In genomic region chr3:4491873-4492239, GRCh38 we compare ENCODE assay signal across 8 cellular contexts. TPM values are rescaled to one million over a fixed set of nuclear protein-coding genes. Genes with fewer than 3 reads are reported as not detected.
A peak's percentile ranks its signal among the peaks of the same experiment; 100 is the strongest.
DNase-seq lines count a peak whose midpoint lies in the region; ATAC-seq, FAIRE-seq and TF ChIP-seq lines count a peak whose summit lies in the region.

No MANE protein-coding gene starts in this region.

- WGBS in gastroesophageal sphincter (ENCODE audit: low coverage in 1 of 2), 2 donors: 14 to 28% methylated on average over 6 to 7 of the region's 7 CpGs

- peak overlapping the region; percentile 84 for H3K4me3 Mint-ChIP-seq in WTC11

- peak overlapping the region; percentile 83; the same call in 1 of the 2 replicates for H3K27ac ChIP-seq in HEK293 (ENCODE audit: extremely low read depth, low read depth, low read length)
- H3K27ac ChIP-seq in gastroesophageal sphincter: peak overlapping the region; percentile 83 to 97 (median 94)

- FAIRE-seq in HTR-8/SVneo (lab: Jason Lieb, UNC): no peak

- H3K27me3 Mint-ChIP-seq in WTC11 (ENCODE audit: low read depth): peaks cover 30% of the 10 kb centered on the region

- no peaks in the 10 kb centered on the region for H3K36me3 Mint-ChIP-seq in WTC11

- peaks cover 13% of the 10 kb centered on the region for H3K4me1 ChIP-seq in HEK293 (ENCODE audit: control insufficient read depth, insufficient read depth, low read length)
- H3K4me1 ChIP-seq in gastroesophageal sphincter: peaks cover 0 to 42% (median 15%) of the 10 kb centered on the region in 3 donors
- peaks cover 10% of the 10 kb centered on the region for H3K4me1 ChIP-seq in skeletal muscle satellite cell (ENCODE audit: control insufficient read depth, insufficient read depth, low read length)

- peak overlapping the region; percentile 81 for H3K9ac ChIP-seq in skeletal muscle satellite cell (ENCODE audit: low read depth, low read length)

- TF ChIP-seq POLR2A in gastroesophageal sphincter (IDR thresholded peaks at IDR 0.05): no peak

- TF ChIP-seq EP300 in gastroesophageal sphincter (IDR thresholded peaks at IDR 0.05): no peak

- no peaks in the 10 kb centered on the region for H3K9me3 ChIP-seq in HEK293 (ENCODE audit: control insufficient read depth, insufficient read depth, low read depth, low read length)
- no peaks in the 10 kb centered on the region for H3K9me3 ChIP-seq in gastroesophageal sphincter
- no peaks in the 10 kb centered on the region for H3K9me3 ChIP-seq in skeletal muscle satellite cell (replicated peaks; ENCODE audit: low read length)

- H3K27me3 ChIP-seq in gastroesophageal sphincter (no peaks in the 10 kb centered on the region), skeletal muscle satellite cell (ENCODE audit: control insufficient read depth, insufficient read depth, low read length) (peaks cover 31% of the 10 kb centered on the region)

- CTCF ChIA-PET in HEK293 (lab: Yijun Ruan, JAX) (interaction anchor here (0.9 to 4.3 kb wide), 3 partner anchors 41 to 141 kb away, joined by 3 to 18 read pairs (median 16); no protein-coding TSS in a partner anchor), WTC11 (lab: Charles Lee) (interaction anchor here (1.0 to 2.6 kb wide), 6 partner anchors 24 to 229 kb away, joined by 3 to 25 read pairs (median 8); partner anchors contain the start of gene SUMF1)

- H3K4me2 ChIP-seq in skeletal muscle satellite cell (ENCODE audit: low read length): peak overlapping the region; percentile 94

- no peak for ATAC-seq in WTC11
- no peak for ATAC-seq in gastroesophageal sphincter

- POLR2A ChIA-PET in HEK293 (lab: Yijun Ruan, JAX): interaction anchor here (1.7 to 3.2 kb wide), 4 partner anchors 17 to 487 kb away, joined by 4 to 56 read pairs (median 8); partner anchors contain the start of gene SUMF1
- POLR2A ChIA-PET in WTC11 (lab: Charles Lee): interaction anchor here (1.0 to 3.3 kb wide), 3 partner anchors 11 to 25 kb away, joined by 3 to 31 read pairs (median 7); partner anchors contain the start of gene SUMF1

- H3K36me3 ChIP-seq in HEK293 (ENCODE audit: control insufficient read depth in 2 of 2, insufficient read depth in 1 of 2, low read length in 2 of 2) (no peaks in the 10 kb centered on the region), gastroesophageal sphincter (no peaks in the 10 kb centered on the region), skeletal muscle satellite cell (ENCODE audit: insufficient read depth, low read length) (no peaks in the 10 kb centered on the region)

- TF ChIP-seq CTCF in HEK293 (tag by site-specific recombination; IDR thresholded peaks at IDR 0.05) (no peak), WTC11 (IDR thresholded peaks at IDR 0.05) (no peak), gastroesophageal sphincter (IDR thresholded peaks at IDR 0.05) (no peak)

- DNase-seq in WTC11 (ENCODE audit: low spot score): no peak
- DNase-seq in D341Med (ENCODE audit: low spot score): no peak
- DNase-seq in HTR-8/SVneo (ENCODE audit: insufficient read length, low spot score): no peak
- no peak for DNase-seq in hypothalamus (lab: John Stamatoyannopoulos, UW)
- DNase-seq in retina: no peak

- H3K9me3 Mint-ChIP-seq in WTC11: no peaks in the 10 kb centered on the region

- H3K4me1 Mint-ChIP-seq in WTC11: peaks cover 20% of the 10 kb centered on the region

- peak overlapping the region; percentile 96; the same call in 1 of the 2 replicates for H3K27ac Mint-ChIP-seq in WTC11

- H3K4me3 ChIP-seq in HEK293 (ENCODE audit: low read depth, low read length) (peak overlapping the region; percentile 71), gastroesophageal sphincter (peak overlapping the region; percentile 63 to 90), skeletal muscle satellite cell (ENCODE audit: low read length) (peak overlapping the region; percentile 92)

TF ChIP-seq in HEK293, 187 proteins besides CTCF, POLR2A, EP300 and RAD21:
- TF ChIP-seq KLF1 (tag by site-specific recombination; IDR thresholded peaks at IDR 0.05): no peak
- no peak for TF ChIP-seq ZBTB1 (tag by site-specific recombination; IDR thresholded peaks at IDR 0.05)
- no peak for TF ChIP-seq ZNF76 (tag by site-specific recombination; IDR thresholded peaks at IDR 0.05; ENCODE audit: borderline replicate concordance, low read depth)
- TF ChIP-seq GLI4 (tag by site-specific recombination; IDR thresholded peaks at IDR 0.05): no peak
- TF ChIP-seq ZNF555 (tag by site-specific recombination; conservative IDR thresholded peaks at IDR 0.05): no peak
- TF ChIP-seq ZNF544 (tag by site-specific recombination; IDR thresholded peaks at IDR 0.05): no peak
- TF ChIP-seq, protein P1, sequence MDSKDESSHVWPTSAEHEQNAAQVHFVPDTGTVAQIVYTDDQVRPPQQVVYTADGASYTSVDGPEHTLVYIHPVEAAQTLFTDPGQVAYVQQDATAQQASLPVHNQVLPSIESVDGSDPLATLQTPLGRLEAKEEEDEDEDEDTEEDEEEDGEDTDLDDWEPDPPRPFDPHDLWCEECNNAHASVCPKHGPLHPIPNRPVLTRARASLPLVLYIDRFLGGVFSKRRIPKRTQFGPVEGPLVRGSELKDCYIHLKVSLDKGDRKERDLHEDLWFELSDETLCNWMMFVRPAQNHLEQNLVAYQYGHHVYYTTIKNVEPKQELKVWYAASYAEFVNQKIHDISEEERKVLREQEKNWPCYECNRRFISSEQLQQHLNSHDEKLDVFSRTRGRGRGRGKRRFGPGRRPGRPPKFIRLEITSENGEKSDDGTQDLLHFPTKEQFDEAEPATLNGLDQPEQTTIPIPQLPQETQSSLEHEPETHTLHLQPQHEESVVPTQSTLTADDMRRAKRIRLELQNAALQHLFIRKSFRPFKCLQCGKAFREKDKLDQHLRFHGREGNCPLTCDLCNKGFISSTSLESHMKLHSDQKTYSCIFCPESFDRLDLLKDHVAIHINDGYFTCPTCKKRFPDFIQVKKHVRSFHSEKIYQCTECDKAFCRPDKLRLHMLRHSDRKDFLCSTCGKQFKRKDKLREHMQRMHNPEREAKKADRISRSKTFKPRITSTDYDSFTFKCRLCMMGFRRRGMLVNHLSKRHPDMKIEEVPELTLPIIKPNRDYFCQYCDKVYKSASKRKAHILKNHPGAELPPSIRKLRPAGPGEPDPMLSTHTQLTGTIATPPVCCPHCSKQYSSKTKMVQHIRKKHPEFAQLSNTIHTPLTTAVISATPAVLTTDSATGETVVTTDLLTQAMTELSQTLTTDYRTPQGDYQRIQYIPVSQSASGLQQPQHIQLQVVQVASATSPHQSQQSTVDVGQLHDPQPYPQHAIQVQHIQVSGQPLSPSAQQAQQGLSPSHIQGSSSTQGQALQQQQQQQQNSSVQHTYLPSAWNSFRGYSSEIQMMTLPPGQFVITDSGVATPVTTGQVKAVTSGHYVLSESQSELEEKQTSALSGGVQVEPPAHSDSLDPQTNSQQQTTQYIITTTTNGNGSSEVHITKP (tag by site-specific recombination; IDR thresholded peaks at IDR 0.05): peak; percentile 95

TF ChIP-seq in WTC11, 78 proteins besides CTCF, POLR2A, EP300 and RAD21:
- TF ChIP-seq USF2 (CRISPR knock-in tag; IDR thresholded peaks at IDR 0.05) (no peak), E2F1 (CRISPR knock-in tag; IDR thresholded peaks at IDR 0.05) (no peak), NR2C2 (CRISPR knock-in tag; IDR thresholded peaks at IDR 0.05) (no peak), FOXP1 (CRISPR knock-in tag; IDR thresholded peaks at IDR 0.05; ENCODE audit: borderline replicate concordance) (no peak), NR3C1 (CRISPR knock-in tag; conservative IDR thresholded peaks at IDR 0.05; ENCODE audit: low read depth) (no peak), ZNF121 (CRISPR knock-in tag; IDR thresholded peaks at IDR 0.05) (no peak), PRRX2 (CRISPR knock-in tag; IDR thresholded peaks at IDR 0.05) (no peak), ZNF138 (CRISPR knock-in tag; conservative IDR thresholded peaks at IDR 0.05) (no peak), ZNF232 (CRISPR knock-in tag; IDR thresholded peaks at IDR 0.05) (no peak), GTF2I (CRISPR knock-in tag; conservative IDR thresholded peaks at IDR 0.05) (no peak), CDX4 (CRISPR knock-in tag; IDR thresholded peaks at IDR 0.05; ENCODE audit: borderline replicate concordance) (no peak), NFATC4 (CRISPR knock-in tag; IDR thresholded peaks at IDR 0.05) (no peak)

RNA-seq across cellular contexts. Expression of gene ITPR1, which starts 1.3 kb away (rescaled TPM):
- total RNA-seq in WTC11 (2021) (10.3 to 11.8 TPM (median 11.6 TPM) in 3 replicates), gastroesophageal sphincter (100 to 1,000 TPM; 184 to 305 (median 218) TPM)
- 27.1 and 35.4 TPM in 2 replicates for total RNA-seq in skeletal muscle satellite cell (2012; rRNA removed)

RNA-seq across cellular contexts. Expression of gene SUMF1, which starts 24.8 kb away (rescaled TPM):
- total RNA-seq in WTC11 (2021): 10.2 to 11.0 TPM (median 10.4 TPM) in 3 replicates
- total RNA-seq in gastroesophageal sphincter: 10 to 100 TPM; 39.6 to 51.3 (median 47.0) TPM
- total RNA-seq in skeletal muscle satellite cell (2012; rRNA removed): 40.1 and 41.9 TPM in 2 replicates

Comparison
In these comparisons a context has a peak if more than half of its experiments do, and no peak if none do; other contexts are left out.
1. RNA of gene ITPR1, which starts 1.3 kb away (total RNA-seq): 184 to 305 TPM in gastroesophageal sphincter; 10.3 to 11.8 TPM in WTC11; every median in the first group is over 10 times any median in the second.
2. Peak in every context shown above with its lines, with median percentiles within 50 percentile points of each other: H3K4me3 ChIP-seq.